In genomic region chr20:33985280-33985679, GRCh38 we compare ENCODE assay signal across 8 cellular contexts.
"Had no signal": no experiment of that assay in that cellular context is flagged by ENCODE, and none has a peak within 500 bp of the region (broad histone marks: within the 10 kb centered on the region; RNA-seq: fewer than 3 reads in every experiment).

No MANE protein-coding gene starts in this region.

- FAIRE-seq: G401.6, GM12878, GM12891, GM12892, GM18507, GM19239 had no signal

- ATAC-seq: GM12878 had no signal

- DNase-seq: GDM1, GF-D8 had no signal

- H3K4me3 ChIP-seq: GM12878 had no signal
